22 cellular contexts compared by ENCODE assay signal in the genomic region with DNA sequence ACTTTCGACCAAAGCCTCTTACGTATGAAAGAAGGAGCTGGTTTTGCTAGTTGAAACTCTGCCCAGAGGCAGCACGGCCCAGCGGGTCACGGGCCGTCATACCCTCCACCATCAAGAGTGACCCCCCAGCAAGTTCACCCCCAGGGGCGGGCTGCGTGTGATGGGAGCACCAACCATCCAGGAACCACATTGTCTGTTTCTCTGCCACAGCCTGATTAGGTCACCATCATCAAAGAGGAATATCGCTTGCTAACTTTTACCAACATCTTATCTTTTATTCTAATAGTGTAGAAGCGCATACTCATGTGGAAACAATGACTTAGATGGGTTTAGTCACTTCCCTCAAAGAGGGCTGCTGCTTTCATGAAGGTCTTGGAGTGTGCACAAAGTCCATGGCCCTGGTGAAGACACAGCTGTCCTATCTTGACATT.
A peak's percentile ranks its signal among the peaks of the same experiment; 100 is the strongest.
DNase-seq lines count a peak whose midpoint lies in the region; ATAC-seq and TF ChIP-seq lines count a peak whose summit lies in the region.
"Had no signal": no experiment of that assay in that cellular context is flagged by ENCODE, and none has a peak within 500 bp of the region (broad histone marks: within the 10 kb centered on the region; RNA-seq: fewer than 3 reads in every experiment).

No MANE protein-coding gene starts in this region.

- no peak overlapping the region for H3K27ac Mint-ChIP-seq in activated CD8-positive, alpha-beta T cell treated with anti-CD3 and anti-CD28 coated beads, Interleukin-2, amount 10 ng/mL, durations not matched to agents 7 days and 5 days
- H3K27ac Mint-ChIP-seq: activated CD4-positive, alpha-beta memory T cell treated with anti-CD3 and anti-CD28 coated beads for 36 hours; CD4-positive, alpha-beta T cell; WTC11 had no signal

- peak overlapping the region; percentile 28; the same call in 1 of the 2 replicates for H3K4me3 ChIP-seq in GM23248
- no peak overlapping the region for H3K4me3 ChIP-seq in mesodermal cell (ENCODE audit: extremely low read depth, insufficient read depth, low read length, poor library complexity, severe bottlenecking)
- H3K4me3 ChIP-seq: GM12878 had no signal

- H3K9ac ChIP-seq in GM23248 = no peak overlapping the region

- H3K9me3 Mint-ChIP-seq in activated CD8-positive, alpha-beta T cell treated with anti-CD3 and anti-CD28 coated beads, Interleukin-2, amount 10 ng/mL, durations not matched to agents 7 days and 5 days (ENCODE audit: insufficient read depth) = no peaks in the 10 kb centered on the region
- H3K9me3 Mint-ChIP-seq: activated CD4-positive, alpha-beta memory T cell treated with anti-CD3 and anti-CD28 coated beads for 36 hours; CD4-positive, alpha-beta T cell had no signal

- no peak overlapping the region for H2AFZ ChIP-seq in GM23248

- H3K4me2 ChIP-seq in GM23248 (ENCODE audit: unreplicated experiment) = peak overlapping the region; percentile 49

- H3K9me2 ChIP-seq in GM23248 (ENCODE audit: insufficient read depth) = no peaks in the 10 kb centered on the region

- H4K20me1 ChIP-seq in GM23248 (ENCODE audit: insufficient read depth) = no peaks in the 10 kb centered on the region

- H3K4me1 ChIP-seq in GM23248 (ENCODE audit: insufficient read depth) (peaks cover 25% of the 10 kb centered on the region), mesodermal cell (ENCODE audit: control insufficient read depth, insufficient read depth, low read length, poor library complexity, severe bottlenecking) (peaks cover 8% of the 10 kb centered on the region)

- H3K27ac ChIP-seq in GM23248 (peak overlapping the region; percentile 35), mesodermal cell (ENCODE audit: low read depth, low read length, severe bottlenecking) (peak overlapping the region; percentile 69)

- POLR2A ChIA-PET in activated CD8-positive, alpha-beta T cell treated with anti-CD3 and anti-CD28 coated beads, Interleukin-2, amount 10 ng/mL, durations not matched to agents 7 days and 5 days (lab: Charles Lee) = no interaction called here

- peaks cover 35% of the 10 kb centered on the region for H3F3A ChIP-seq in GM23248 (ENCODE audit: insufficient read depth)

- H3K9me3 ChIP-seq in GM23248 (ENCODE audit: low read depth) = no peaks in the 10 kb centered on the region
- no peaks in the 10 kb centered on the region for H3K9me3 ChIP-seq in mesodermal cell (ENCODE audit: control insufficient read depth, low read length)

- in situ Hi-C loops in GM23248 (cut with MboI) = no loop called here

- no peak for ATAC-seq in SK-N-SH treated with all-trans-retinoic acid at 6 μM for 48 hours
- ATAC-seq in activated CD8-positive, alpha-beta T cell treated with anti-CD3 and anti-CD28 coated beads, Interleukin-2, amount 10 ng/mL, durations not matched to agents 7 days and 5 days = no peak
- ATAC-seq: GM12878, sciatic nerve, WTC11 had no signal

- no peak overlapping the region for H3K4me3 Mint-ChIP-seq in activated CD8-positive, alpha-beta T cell treated with anti-CD3 and anti-CD28 coated beads, Interleukin-2, amount 10 ng/mL, durations not matched to agents 7 days and 5 days
- H3K4me3 Mint-ChIP-seq: activated CD4-positive, alpha-beta memory T cell treated with anti-CD3 and anti-CD28 coated beads for 36 hours; CD4-positive, alpha-beta T cell; WTC11 had no signal

- H3K36me3 Mint-ChIP-seq in activated CD8-positive, alpha-beta T cell treated with anti-CD3 and anti-CD28 coated beads, Interleukin-2, amount 10 ng/mL, durations not matched to agents 7 days and 5 days (ENCODE audit: low read depth) = no peaks in the 10 kb centered on the region
- H3K36me3 Mint-ChIP-seq: activated CD4-positive, alpha-beta memory T cell treated with anti-CD3 and anti-CD28 coated beads for 36 hours; WTC11 had no signal

- H3K27me3 Mint-ChIP-seq in activated CD8-positive, alpha-beta T cell treated with anti-CD3 and anti-CD28 coated beads, Interleukin-2, amount 10 ng/mL, durations not matched to agents 7 days and 5 days (ENCODE audit: low read depth) = peaks cover 7% of the 10 kb centered on the region

- CTCF ChIA-PET in activated CD8-positive, alpha-beta T cell treated with anti-CD3 and anti-CD28 coated beads, Interleukin-2, amount 10 ng/mL, durations not matched to agents 7 days and 5 days (lab: Charles Lee) = no interaction called here

- 30 to 33% methylated on average over 10 of the region's 10 CpGs for WGBS in GM23248 (ENCODE audit: low coverage in 1 of 2, low lambda C conversion rate in 2 of 2, missing lambda C conversion rate in 2 of 2), 2 experiments
- WGBS in mesodermal cell (ENCODE audit: insufficient coverage in 2 of 2), 2 experiments = 80 to 93% methylated on average over 1 to 9 of the region's 10 CpGs

- TF ChIP-seq CTCF in AG09319 (IDR thresholded peaks at IDR 0.05; ENCODE audit: low read depth, low read length) = no peak

- no peaks in the 10 kb centered on the region for H3K79me2 ChIP-seq in GM23248 (ENCODE audit: insufficient read depth)

- H3K4me1 Mint-ChIP-seq in activated CD8-positive, alpha-beta T cell treated with anti-CD3 and anti-CD28 coated beads, Interleukin-2, amount 10 ng/mL, durations not matched to agents 7 days and 5 days (ENCODE audit: low read depth) = no peaks in the 10 kb centered on the region

- H3K36me3 ChIP-seq in GM23248 (ENCODE audit: low read depth) = no peaks in the 10 kb centered on the region
- no peaks in the 10 kb centered on the region for H3K36me3 ChIP-seq in mesodermal cell (ENCODE audit: control insufficient read depth, insufficient read depth, low read length)

- DNase-seq in AG09319 (ENCODE audit: extremely low read depth, low read depth) (peak; percentile 0), GM23248 (peak; percentile 79), amniotic epithelial cell (ENCODE audit: low read depth) (peak; percentile 67), HCEC 1CT (no peak), NCI-H345 (lab: John Stamatoyannopoulos, UW) (no peak)
- no peak for DNase-seq in activated CD8-positive, alpha-beta T cell treated with anti-CD3 and anti-CD28 coated beads, Interleukin-2, amount 10 ng/mL, durations not matched to agents 7 days and 5 days
- DNase-seq: activated CD4-positive, alpha-beta memory T cell treated with anti-CD3 and anti-CD28 coated beads for 36 hours; activated gamma-delta T cell treated with Interleukin-2 at 50 U/mL for 16 hours; activated T-cell treated with anti-CD3 and anti-CD28 coated beads for 4 hours; amniotic stem cell; CD4-positive, alpha-beta T cell; central memory CD4-positive, alpha-beta T cell; KG1; NCI-H1092; NCI-H1930; SIG-M5; substantia nigra had no signal

- H3K27me3 ChIP-seq in GM23248 (replicated peaks; ENCODE audit: insufficient read depth) = 0 out of 2 replicates have a peak, but pooled peaks cover 8% of the 10 kb centered on the region

TF ChIP-seq in SK-N-SH treated with all-trans-retinoic acid at 6 μM for 48 hours, 23 proteins besides CTCF, POLR2A, EP300 and RAD21:
- no peak for TF ChIP-seq RARB (CRISPR knock-in tag; IDR thresholded peaks at IDR 0.05)
- TF ChIP-seq OSR1 (CRISPR knock-in tag; IDR thresholded peaks at IDR 0.05) = no peak
- TF ChIP-seq ZNF565 (CRISPR knock-in tag; conservative IDR thresholded peaks at IDR 0.05; ENCODE audit: low read depth) = no peak
- TF ChIP-seq ARNTL (CRISPR knock-in tag; IDR thresholded peaks at IDR 0.05; ENCODE audit: borderline replicate concordance, low read depth) = no peak
- TF ChIP-seq, protein P1, sequence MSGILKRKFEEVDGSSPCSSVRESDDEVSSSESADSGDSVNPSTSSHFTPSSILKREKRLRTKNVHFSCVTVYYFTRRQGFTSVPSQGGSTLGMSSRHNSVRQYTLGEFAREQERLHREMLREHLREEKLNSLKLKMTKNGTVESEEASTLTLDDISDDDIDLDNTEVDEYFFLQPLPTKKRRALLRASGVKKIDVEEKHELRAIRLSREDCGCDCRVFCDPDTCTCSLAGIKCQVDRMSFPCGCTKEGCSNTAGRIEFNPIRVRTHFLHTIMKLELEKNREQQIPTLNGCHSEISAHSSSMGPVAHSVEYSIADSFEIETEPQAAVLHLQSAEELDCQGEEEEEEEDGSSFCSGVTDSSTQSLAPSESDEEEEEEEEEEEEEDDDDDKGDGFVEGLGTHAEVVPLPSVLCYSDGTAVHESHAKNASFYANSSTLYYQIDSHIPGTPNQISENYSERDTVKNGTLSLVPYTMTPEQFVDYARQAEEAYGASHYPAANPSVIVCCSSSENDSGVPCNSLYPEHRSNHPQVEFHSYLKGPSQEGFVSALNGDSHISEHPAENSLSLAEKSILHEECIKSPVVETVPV (CRISPR knock-in tag; IDR thresholded peaks at IDR 0.05) = no peak
- TF ChIP-seq TOX (CRISPR knock-in tag; IDR thresholded peaks at IDR 0.05; ENCODE audit: borderline replicate concordance) = no peak

Comparison
In these comparisons a context has a peak if more than half of its experiments do, and no peak if none do; other contexts are left out.
1. DNase-seq: peak in AG09319 (single experiment), GM23248 (single experiment) and amniotic epithelial cell (single experiment); none in HCEC 1CT (single experiment), NCI-H345 (single experiment) and activated CD8-positive, alpha-beta T cell treated with anti-CD3 and anti-CD28 coated beads, Interleukin-2, amount 10 ng/mL, durations not matched to agents 7 days and 5 days (single experiment).